Comparison of ENCODE assay signal across 10 cellular contexts in the genomic region with DNA sequence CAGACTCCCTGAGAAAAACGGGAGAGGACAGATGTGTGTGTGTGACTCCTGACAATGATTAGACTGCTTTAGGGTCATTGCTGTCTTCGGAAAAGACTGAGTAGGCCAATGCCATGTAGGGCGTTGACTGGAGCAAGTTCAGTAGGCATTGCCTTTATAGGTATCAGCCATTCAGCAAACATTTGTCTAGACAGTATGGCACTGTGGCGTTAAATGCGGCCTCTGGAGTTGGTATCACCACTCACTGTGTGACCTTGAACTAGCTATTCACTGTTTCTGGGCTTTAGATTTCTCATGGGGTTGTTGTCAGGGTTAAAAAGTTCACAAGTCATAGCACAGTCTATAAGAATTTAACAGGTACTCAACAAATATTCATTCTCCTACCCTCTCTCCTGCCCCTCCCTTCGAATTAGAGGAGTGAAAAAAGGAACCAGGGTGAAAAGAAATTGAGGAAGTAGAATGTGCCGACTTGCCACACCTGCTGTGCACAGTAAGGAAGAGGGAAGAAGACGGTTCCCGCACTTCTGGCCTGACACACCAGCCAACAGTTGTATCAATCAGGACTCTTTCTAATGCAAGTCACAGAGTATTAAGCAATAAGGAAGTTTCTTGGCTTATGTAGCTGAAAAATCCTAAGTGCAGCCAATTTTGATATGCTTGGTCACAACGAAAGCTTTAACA.
DNase-seq lines count a peak whose midpoint lies in the region; ATAC-seq and TF ChIP-seq lines count a peak whose summit lies in the region.
"Had no signal": no experiment of that assay in that cellular context is flagged by ENCODE, and none has a peak within 500 bp of the region (broad histone marks: within the 10 kb centered on the region; RNA-seq: fewer than 3 reads in every experiment).

No MANE protein-coding gene starts in this region.

- intact Hi-C loops in dendritic cell treated with granulocyte-macrophage colony-stimulating factor and Interleukin-4, amounts not matched to agents 40 ng/mL and 50 ng/mL, for 4 days (cut with micrococcal nuclease) = loop anchor here (5.0 kb wide), 1 partner anchor 45 kb away; no protein-coding TSS in a partner anchor

- H3K4me3 Mint-ChIP-seq in dendritic cell treated with granulocyte-macrophage colony-stimulating factor and Interleukin-4, amounts not matched to agents 40 ng/mL and 50 ng/mL, for 4 days = no peak overlapping the region
- peak overlapping the region; percentile 43 for H3K4me3 Mint-ChIP-seq in memory B cell

- no peaks in the 10 kb centered on the region for H3K9me3 Mint-ChIP-seq in dendritic cell treated with granulocyte-macrophage colony-stimulating factor and Interleukin-4, amounts not matched to agents 40 ng/mL and 50 ng/mL, for 4 days
- no peaks in the 10 kb centered on the region for H3K9me3 Mint-ChIP-seq in memory B cell

- no peak for TF ChIP-seq POLR2A in NB4 (IDR thresholded peaks at IDR 0.05; ENCODE audit: extremely low read depth, insufficient read length)

- ATAC-seq in memory B cell (ENCODE audit: low read depth) = peak; percentile 97
- no peak for ATAC-seq in HG02623 (IDR thresholded peaks at IDR 0.05; ENCODE audit: unreplicated experiment)

- no peaks in the 10 kb centered on the region for H3K27me3 Mint-ChIP-seq in dendritic cell treated with granulocyte-macrophage colony-stimulating factor and Interleukin-4, amounts not matched to agents 40 ng/mL and 50 ng/mL, for 4 days
- H3K27me3 Mint-ChIP-seq in memory B cell = no peaks in the 10 kb centered on the region

- TF ChIP-seq CTCF in NB4 (IDR thresholded peaks at IDR 0.05; ENCODE audit: low read depth, low read length) = no peak

- peaks cover 50% of the 10 kb centered on the region for H3K4me1 Mint-ChIP-seq in dendritic cell treated with granulocyte-macrophage colony-stimulating factor and Interleukin-4, amounts not matched to agents 40 ng/mL and 50 ng/mL, for 4 days (ENCODE audit: low read depth)
- H3K4me1 Mint-ChIP-seq in memory B cell = peaks cover 24% of the 10 kb centered on the region

- peak overlapping the region; percentile 46 for H3K4me3 ChIP-seq in NB4 (ENCODE audit: low read depth, low read length)
- H3K4me3 ChIP-seq: suprapubic skin had no signal

- DNase-seq in GF-D8 (lab: John Stamatoyannopoulos, UW) = peak; percentile 98
- DNase-seq in NB4 (ENCODE audit: low read depth) = peak; percentile 94
- peak in 1 of 2 donors; percentile 25 for DNase-seq in memory B cell (ENCODE audit: low spot score in 2 of 2)
- no peak for DNase-seq in EL
- DNase-seq in stimulated activated CD4-positive, alpha-beta T cell treated with anti-CD3 and anti-CD28 coated beads, Interleukin-4, amount 100 ng/mL, for 4 hours = no peak
- no peak for DNase-seq in NCI-H1092 (lab: John Stamatoyannopoulos, UW)
- DNase-seq: IMR-90 had no signal

- peak overlapping the region; percentile 82 for H3K27ac Mint-ChIP-seq in dendritic cell treated with granulocyte-macrophage colony-stimulating factor and Interleukin-4, amounts not matched to agents 40 ng/mL and 50 ng/mL, for 4 days
- H3K27ac Mint-ChIP-seq in memory B cell = peak overlapping the region; percentile 43

- no peaks in the 10 kb centered on the region for H3K36me3 Mint-ChIP-seq in dendritic cell treated with granulocyte-macrophage colony-stimulating factor and Interleukin-4, amounts not matched to agents 40 ng/mL and 50 ng/mL, for 4 days (ENCODE audit: low read depth)
- no peaks in the 10 kb centered on the region for H3K36me3 Mint-ChIP-seq in memory B cell

Comparison
In these comparisons a context has a peak if more than half of its experiments do, and no peak if none do; other contexts are left out.
1. DNase-seq: peak in GF-D8 (single experiment) and NB4 (single experiment); none in EL (single experiment), stimulated activated CD4-positive, alpha-beta T cell treated with anti-CD3 and anti-CD28 coated beads, Interleukin-4, amount 100 ng/mL, for 4 hours (0 of 2) and NCI-H1092 (single experiment).